8 cellular contexts compared by ENCODE assay signal in the genomic region with DNA sequence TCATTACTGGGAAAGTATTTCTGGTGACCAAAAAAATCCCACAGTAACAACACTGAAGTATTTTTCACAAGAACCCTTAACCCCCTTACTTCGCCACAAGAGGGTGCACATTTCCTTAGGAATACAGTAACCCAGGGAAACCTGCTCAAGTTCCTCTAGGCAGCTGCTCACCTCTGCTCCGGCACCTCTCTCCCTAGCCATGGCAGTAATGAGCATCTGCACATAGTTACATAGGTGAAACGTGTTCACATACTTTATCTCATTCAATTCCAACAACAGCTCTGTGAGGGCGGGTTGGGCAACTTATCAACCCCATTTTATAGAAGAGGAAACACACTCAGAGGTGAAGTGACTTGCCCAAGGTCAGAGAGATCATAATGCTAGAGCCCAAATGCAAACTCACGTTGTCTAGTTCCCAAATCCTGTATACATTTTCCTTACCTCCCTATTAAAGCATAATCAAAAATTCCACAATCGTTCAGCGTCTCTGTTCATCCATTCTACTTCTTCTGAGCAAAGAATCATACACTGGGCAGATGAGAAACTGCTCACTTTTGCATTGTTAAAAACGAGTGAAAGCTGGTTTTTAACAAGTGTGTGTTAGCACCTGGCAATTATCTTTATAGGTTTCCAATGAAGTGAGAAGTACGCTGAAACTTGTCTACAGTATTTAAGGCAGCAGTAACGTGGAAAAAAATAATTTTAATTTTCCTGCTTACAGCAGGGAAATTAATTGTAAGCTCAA.
DNase-seq lines count a peak whose midpoint lies in the region; ATAC-seq, FAIRE-seq and TF ChIP-seq lines count a peak whose summit lies in the region.

No MANE protein-coding gene starts in this region.

- peaks cover 3 to 29% (median 15%) of the 10 kb centered on the region in 4 donors for H3K4me1 ChIP-seq in transverse colon

- TF ChIP-seq EP300 in transverse colon (IDR thresholded peaks at IDR 0.05; ENCODE audit: low read depth), result no peak

- in situ Hi-C loops in astrocyte of the spinal cord (cut with HindIII; ENCODE audit: low sequenced_read_pairs) (no loop called here), transverse colon (cut with MboI; ENCODE audit: low pct_ligation_motif_present in 1 of 4, low pct_unique_long_range_greater_than_20kb in 1 of 4, low sequenced_read_pairs in 3 of 4) (no loop called here)

- no peaks in the 10 kb centered on the region for H3K36me3 ChIP-seq in transverse colon

- TF ChIP-seq CTCF in astrocyte of the spinal cord (IDR thresholded peaks at IDR 0.05; ENCODE audit: low read depth, low read length), result peak; percentile 70
- TF ChIP-seq CTCF in transverse colon (IDR thresholded peaks at IDR 0.05), result peak; percentile 48 to 79 (median 53)

- 43 to 54% methylated on average over 7 to 10 of the region's 10 CpGs for WGBS in transverse colon (ENCODE audit: low coverage in 1 of 2), 2 donors

- intact Hi-C loops in transverse colon (cut with DNase I; ENCODE audit: low total_unique reads), result no loop called here

- no peak overlapping the region for H3K4me3 ChIP-seq in astrocyte of the spinal cord (ENCODE audit: low read depth, low read length)
- H3K4me3 ChIP-seq in transverse colon, result no peak overlapping the region

- peak; percentile 93 for FAIRE-seq in H54 (lab: Jason Lieb, UNC)
- peak; percentile 5 for FAIRE-seq in islet of Langerhans (lab: Jason Lieb, UNC)

- peak overlapping the region in 2 of 4 donors; percentile 8 to 32 for H3K27ac ChIP-seq in transverse colon

- TF ChIP-seq POLR2A in H54 (IDR thresholded peaks at IDR 0.05; ENCODE audit: low read depth, low read length) (no peak), transverse colon (IDR thresholded peaks at IDR 0.05) (no peak)

- no peaks in the 10 kb centered on the region for H3K9me3 ChIP-seq in transverse colon

- no peak for ATAC-seq in HG03354 (IDR thresholded peaks at IDR 0.05; ENCODE audit: poor library complexity, severe bottlenecking, unreplicated experiment)

- no peaks in the 10 kb centered on the region for H3K27me3 ChIP-seq in transverse colon

- DNase-seq in COLO829 (ENCODE audit: low spot score) (peak; percentile 87), H54 (ENCODE audit: insufficient read length, low spot score) (peak; percentile 49), NCI-H510A (lab: John Stamatoyannopoulos, UW) (peak; percentile 49), astrocyte of the spinal cord (ENCODE audit: low read depth, low spot score) (peak; percentile 88), transverse colon (peak; percentile 63)
- DNase-seq in activated effector memory CD4-positive, alpha-beta T cell treated with anti-CD3 and anti-CD28 coated beads, Interleukin-2, amount 50 U/mL, for 16 hours, result no peak
